In genomic region chr15:63501256-63502089, GRCh38 we compare ENCODE assay signal across 8 cellular contexts. TPM values are rescaled to one million over a fixed set of nuclear protein-coding genes. Genes with fewer than 3 reads are reported as not detected.
DNase-seq lines count a peak whose midpoint lies in the region; ATAC-seq and TF ChIP-seq lines count a peak whose summit lies in the region.

No MANE protein-coding gene starts in this region.

- peak overlapping the region; percentile 63 to 95 for H3K27ac Mint-ChIP-seq in activated naive CD4-positive, alpha-beta T cell treated with anti-CD3 and anti-CD28 coated beads, Interleukin-2, amount 50 U/mL, for 72 hours

- no peak for TF ChIP-seq CTCF in omental fat pad (IDR thresholded peaks at IDR 0.05)

- DNase-seq in Ammon's horn (ENCODE audit: low spot score): peak; percentile 80
- peak; percentile 58 for DNase-seq in HT1080 (ENCODE audit: low read depth)
- no peak for DNase-seq in activated naive CD4-positive, alpha-beta T cell treated with anti-CD3 and anti-CD28 coated beads, Interleukin-2, amount 50 U/mL, for 72 hours (ENCODE audit: low spot score in 2 of 2)
- DNase-seq in glomerular visceral epithelial cell (ENCODE audit: extremely low spot score): peak; percentile 83
- DNase-seq in omental fat pad (ENCODE audit: low spot score): peak; percentile 80
- DNase-seq in NOMO-1 treated with dmso at 0.1 percent for 144 hours (lab: John Stamatoyannopoulos, UW; ENCODE audit: unreplicated experiment): no peak
- no peak for DNase-seq in SIG-M5 treated with dmso at 0.1 percent for 504 hours (lab: John Stamatoyannopoulos, UW; ENCODE audit: unreplicated experiment)

- peaks cover 0 to 11% of the 10 kb centered on the region in 2 donors for H3K36me3 Mint-ChIP-seq in activated naive CD4-positive, alpha-beta T cell treated with anti-CD3 and anti-CD28 coated beads, Interleukin-2, amount 50 U/mL, for 72 hours

- no peaks in the 10 kb centered on the region for H3K9me3 Mint-ChIP-seq in activated naive CD4-positive, alpha-beta T cell treated with anti-CD3 and anti-CD28 coated beads, Interleukin-2, amount 50 U/mL, for 72 hours

- ATAC-seq in activated naive CD4-positive, alpha-beta T cell treated with anti-CD3 and anti-CD28 coated beads, Interleukin-2, amount 50 U/mL, for 72 hours: no peak
- peak; percentile 51 for ATAC-seq in omental fat pad (ENCODE audit: low FRiP score)
- ATAC-seq in GM18867 (IDR thresholded peaks at IDR 0.05; ENCODE audit: unreplicated experiment): no peak

RNA-seq across cellular contexts. Expression of gene USP3, which starts 2.9 kb away (rescaled TPM):
- total RNA-seq in HT1080 (2014; rRNA removed; shearing (Covaris generic)): 31.1 and 38.0 TPM in 2 replicates
- 33.9 and 50.6 TPM in 2 replicates for polyA plus RNA-seq in HT1080 (2015; cell fraction: cytosol; rRNA removed)
- polyA plus RNA-seq in HT1080 (2015; cell fraction: nucleus; rRNA removed): 60.2 and 69.7 TPM in 2 replicates
- total RNA-seq in activated naive CD4-positive, alpha-beta T cell treated with anti-CD3 and anti-CD28 coated beads, Interleukin-2, amount 50 U/mL, for 72 hours: 10 to 100 TPM; 71.4 to 81.4 TPM
- 10 to 100 TPM; 40.4 to 66.2 (median 56.0) TPM for total RNA-seq in omental fat pad

Comparison
In these comparisons a context has a peak if more than half of its experiments do, and no peak if none do; other contexts are left out.
1. DNase-seq: peak in Ammon's horn (single experiment), HT1080 (single experiment), glomerular visceral epithelial cell (single experiment) and omental fat pad (single experiment); none in activated naive CD4-positive, alpha-beta T cell treated with anti-CD3 and anti-CD28 coated beads, Interleukin-2, amount 50 U/mL, for 72 hours (0 of 2), NOMO-1 treated with dmso at 0.1 percent for 144 hours (single experiment) and SIG-M5 treated with dmso at 0.1 percent for 504 hours (single experiment).